14 cellular contexts compared by ENCODE assay signal in genomic region chrX:108122748-108123147, GRCh38. TPM values are rescaled to one million over a fixed set of nuclear protein-coding genes. Genes with fewer than 3 reads are reported as not detected.
DNase-seq lines count a peak whose midpoint lies in the region; ATAC-seq, FAIRE-seq and TF ChIP-seq lines count a peak whose summit lies in the region.
"Had no signal": no experiment of that assay in that cellular context is flagged by ENCODE, and none has a peak within 500 bp of the region (broad histone marks: within the 10 kb centered on the region; RNA-seq: fewer than 3 reads in every experiment).

No MANE protein-coding gene starts in this region.

- DNase-seq in AG08395 (ENCODE audit: low spot score) (peak; percentile 29), HFF-Myc (ENCODE audit: extremely low read depth, low read depth) (peak; percentile 29), cardiac fibroblast (ENCODE audit: low read depth in 2 of 2) (peak; percentile 18 to 29), keratinocyte (ENCODE audit: low read depth, low spot score) (no peak), OCI-M2 (lab: John Stamatoyannopoulos, UW; ENCODE audit: unreplicated experiment) (no peak), NCI-H1092 (lab: John Stamatoyannopoulos, UW) (no peak), NCI-H524 treated with DMSO at 0.1 percent for 48 hours (lab: John Stamatoyannopoulos, UW) (no peak)
- DNase-seq: activated CD4-positive, alpha-beta T cell treated with anti-CD3 and anti-CD28 coated beads for 36 hours; brain microvascular endothelial cell; NCI-H2029; stimulated activated naive CD4-positive, alpha-beta T cell treated with Interleukin-2 at 50 U/mL for 16 hours; T-helper 1 cell had no signal

- FAIRE-seq in keratinocyte (lab: Jason Lieb, UNC) = peak; percentile 79

- no peaks in the 10 kb centered on the region for H4K20me1 ChIP-seq in keratinocyte (ENCODE audit: control insufficient read depth, extremely low read depth, insufficient read depth, low read length)

- dilution Hi-C loops in keratinocyte (cut with MboI; ENCODE audit: extremely low pct_ligation_motif_present, low sequenced_read_pairs) = no loop called here

- no peaks in the 10 kb centered on the region for H3K27me3 ChIP-seq in keratinocyte (ENCODE audit: control insufficient read depth, extremely low read depth, insufficient read depth, low read length)
- H3K27me3 ChIP-seq: brain microvascular endothelial cell, right atrium auricular region had no signal

- no peaks in the 10 kb centered on the region for H3K36me3 ChIP-seq in keratinocyte (ENCODE audit: control insufficient read depth in 2 of 2, extremely low read depth in 1 of 2, insufficient read depth in 2 of 2, low read length in 2 of 2)
- H3K36me3 ChIP-seq: brain microvascular endothelial cell, right atrium auricular region had no signal

- H3K4me2 ChIP-seq in keratinocyte (ENCODE audit: control insufficient read depth, extremely low read depth, insufficient read depth, low read depth, low read length) = peak overlapping the region; percentile 52

- no peaks in the 10 kb centered on the region for H3K9me1 ChIP-seq in keratinocyte (ENCODE audit: control insufficient read depth, extremely low read depth, insufficient read depth, low read length)

- no peak for ATAC-seq in GM18517 (IDR thresholded peaks at IDR 0.05; ENCODE audit: unreplicated experiment)
- ATAC-seq: activated CD4-positive, alpha-beta T cell treated with anti-CD3 and anti-CD28 coated beads for 36 hours had no signal

- peak overlapping the region; percentile 17 for H3K27ac ChIP-seq in keratinocyte (ENCODE audit: control insufficient read depth, insufficient read depth, low read length)
- H3K27ac ChIP-seq: brain microvascular endothelial cell had no signal

- no peak overlapping the region for H3K9ac ChIP-seq in keratinocyte (ENCODE audit: control insufficient read depth, extremely low read depth, insufficient read depth, low read length)

- no peak overlapping the region for H2AFZ ChIP-seq in keratinocyte (ENCODE audit: control insufficient read depth, low read length)

- no peaks in the 10 kb centered on the region for H3K79me2 ChIP-seq in keratinocyte (ENCODE audit: control insufficient read depth, insufficient read depth, low read length)

- no peaks in the 10 kb centered on the region for H3K9me3 ChIP-seq in keratinocyte (ENCODE audit: control insufficient read depth, low read depth, low read length)
- H3K9me3 ChIP-seq: right atrium auricular region had no signal

- TF ChIP-seq CTCF in HFF-Myc (IDR thresholded peaks at IDR 0.05; ENCODE audit: low read depth, low read length, missing control alignments) (no peak), cardiac fibroblast (IDR thresholded peaks at IDR 0.05; ENCODE audit: low read depth, low read length) (no peak), keratinocyte (optimal IDR thresholded peaks at IDR 0.05 in 1 of 3, IDR thresholded peaks at IDR 0.05 in 1 of 3, conservative IDR thresholded peaks at IDR 0.05 in 1 of 3; ENCODE audit: extremely low read depth in 1 of 3, insufficient read depth in 2 of 3, low read length in 3 of 3) (no peak)

- peaks cover 23% of the 10 kb centered on the region for H3K4me1 ChIP-seq in keratinocyte (ENCODE audit: control insufficient read depth, extremely low read depth, insufficient read depth, low read length)

- no peak overlapping the region for H3K4me3 ChIP-seq in HFF-Myc (replicated peaks; ENCODE audit: low read depth, low read length)
- H3K4me3 ChIP-seq in cardiac fibroblast (replicated peaks in 1 of 2; ENCODE audit: low read depth in 2 of 2, low read length in 2 of 2) = no peak overlapping the region
- H3K4me3 ChIP-seq in keratinocyte (ENCODE audit: control insufficient read depth in 2 of 3, extremely low read depth in 1 of 3, insufficient read depth in 2 of 3, low read depth in 1 of 3, low read length in 3 of 3) = no peak overlapping the region
- H3K4me3 ChIP-seq: right atrium auricular region had no signal

RNA-seq across cellular contexts. Expression of gene ATG4A, which starts 31.2 kb away (rescaled TPM):
- 14.5 to 19.3 TPM (median 16.5 TPM) in 3 replicates for polyA plus RNA-seq in keratinocyte
- 6.6 TPM for polyA plus RNA-seq in keratinocyte (2011; ENCODE audit: low read depth)
- polyA plus RNA-seq in keratinocyte (2011; cell fraction: cytosol; rRNA removed) = 14.3 and 27.2 TPM in 2 replicates
- 18.9 and 19.9 TPM in 2 replicates for polyA plus RNA-seq in keratinocyte (2011; cell fraction: nucleus; rRNA removed)
- polyA plus RNA-seq in keratinocyte (2012; ENCODE audit: low replicate concordance) = 9.9 and 12.3 TPM in 2 replicates
- polyA minus RNA-seq in keratinocyte = 6.6 to 14.4 TPM (median 10.0 TPM) in 3 replicates
- polyA minus RNA-seq in keratinocyte (2011; cell fraction: cytosol; rRNA and poly(A)+ RNA removed) = 5.4 TPM
- polyA minus RNA-seq in keratinocyte (2011; cell fraction: nucleus; rRNA and poly(A)+ RNA removed) = 7.2 and 11.5 TPM in 2 replicates

RNA-seq across cellular contexts. Expression of gene PSMD10, which starts 31.4 kb away (rescaled TPM):
- polyA plus RNA-seq in keratinocyte = 65.3 to 89.3 TPM (median 70.2 TPM) in 3 replicates
- 35.5 TPM for polyA plus RNA-seq in keratinocyte (2011; ENCODE audit: low read depth)
- polyA plus RNA-seq in keratinocyte (2011; cell fraction: cytosol; rRNA removed) = 67.9 and 113 TPM in 2 replicates
- 44.0 and 54.7 TPM in 2 replicates for polyA plus RNA-seq in keratinocyte (2011; cell fraction: nucleus; rRNA removed)
- 44.6 and 50.6 TPM in 2 replicates for polyA plus RNA-seq in keratinocyte (2012; ENCODE audit: low replicate concordance)
- polyA minus RNA-seq in keratinocyte = 9.6 to 37.8 TPM (median 21.8 TPM) in 3 replicates
- 22.4 TPM for polyA minus RNA-seq in keratinocyte (2011; cell fraction: cytosol; rRNA and poly(A)+ RNA removed)
- polyA minus RNA-seq in keratinocyte (2011; cell fraction: nucleus; rRNA and poly(A)+ RNA removed) = 6.1 and 15.6 TPM in 2 replicates

Comparison
In these comparisons a context has a peak if more than half of its experiments do, and no peak if none do; other contexts are left out.
1. DNase-seq: peak in AG08395 (single experiment), HFF-Myc (single experiment) and cardiac fibroblast (2 of 2); none in keratinocyte (single experiment), OCI-M2 (single experiment), NCI-H1092 (single experiment) and NCI-H524 treated with DMSO at 0.1 percent for 48 hours (single experiment).